In the genomic region with DNA sequence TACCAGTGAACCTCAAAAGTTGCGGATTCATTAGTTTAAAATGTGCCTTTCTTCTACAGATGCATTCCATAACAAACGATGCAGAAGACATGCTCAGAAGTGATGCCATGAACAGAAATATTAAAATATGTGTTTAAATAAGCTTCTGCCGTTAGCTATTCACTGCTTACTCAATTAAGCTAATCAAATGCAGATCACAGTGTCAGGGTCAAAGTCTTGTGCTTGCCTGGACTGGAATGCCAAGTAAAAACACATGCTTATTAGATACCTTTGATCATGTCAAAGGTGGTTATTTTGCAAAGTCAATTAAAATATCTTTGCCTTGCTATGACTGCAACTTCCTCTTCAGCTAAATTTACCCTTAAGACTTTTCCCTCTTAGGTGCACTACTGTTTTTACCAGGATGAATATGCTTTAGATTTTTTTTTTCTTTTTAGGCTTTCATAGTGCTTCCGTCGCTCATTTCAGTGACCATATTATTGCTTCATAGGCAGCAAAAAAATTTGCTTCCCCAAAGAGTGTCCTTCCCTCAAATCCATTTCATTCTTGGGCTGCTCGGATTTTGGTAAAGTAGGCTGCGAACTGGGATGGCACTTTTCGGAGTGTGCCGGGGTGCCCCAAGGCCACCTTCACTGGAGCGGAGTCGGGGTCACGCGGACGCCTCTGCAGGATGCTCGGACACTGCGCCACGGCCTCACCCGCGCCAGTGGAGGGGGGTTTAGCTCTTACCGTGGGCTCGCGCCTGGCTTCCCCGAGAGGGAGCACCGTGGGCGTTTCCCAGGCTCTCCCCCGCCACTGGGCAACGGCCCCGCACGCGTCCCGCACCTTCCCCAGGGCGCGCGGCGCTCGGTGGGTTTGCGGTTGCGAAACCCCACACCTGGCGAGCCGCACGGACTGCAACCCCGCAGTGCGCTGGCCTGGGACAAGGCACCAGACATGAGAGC, we compare ENCODE assay signal across 8 cellular contexts. TPM values are rescaled to one million over a fixed set of nuclear protein-coding genes. Genes with fewer than 3 reads are reported as not detected.
DNase-seq lines count a peak whose midpoint lies in the region; ATAC-seq and TF ChIP-seq lines count a peak whose summit lies in the region.

No MANE protein-coding gene starts in this region.

- H3K27me3 ChIP-seq in MG63, result no peaks in the 10 kb centered on the region; the same call in 1 of the 2 replicates
- no peaks in the 10 kb centered on the region for H3K27me3 ChIP-seq in adrenal gland

- H3K4me1 ChIP-seq in adrenal gland (replicated peaks in 1 of 2), result peaks cover 0 to 45% of the 10 kb centered on the region in 2 donors

- no peak for TF ChIP-seq CTCF in AG09309 (IDR thresholded peaks at IDR 0.05; ENCODE audit: control insufficient read depth, insufficient read depth, low read depth, low read length, missing control alignments)
- no peak for TF ChIP-seq CTCF in adrenal gland (IDR thresholded peaks at IDR 0.05)

- peak overlapping the region; percentile 44 to 94 (median 88) for H3K27ac ChIP-seq in adrenal gland

- ATAC-seq in GM19372 (IDR thresholded peaks at IDR 0.05; ENCODE audit: low read depth, unreplicated experiment), result peak; percentile 24

- H3K36me3 ChIP-seq in MG63 (no peaks in the 10 kb centered on the region), adrenal gland (replicated peaks in 1 of 2) (no peaks in the 10 kb centered on the region)

- 4 to 18% (median 8%) methylated on average over 9 to 43 of the region's 43 CpGs for WGBS in adrenal gland, 4 donors

- no peak for DNase-seq in AG09309 (ENCODE audit: low read depth)
- DNase-seq in MG63, result peak; percentile 6
- peak; percentile 52 to 76 (median 67) for DNase-seq in adrenal gland
- no peak for DNase-seq in skeletal muscle cell (ENCODE audit: low read depth)
- no peak for DNase-seq in NCI-H2196 (lab: John Stamatoyannopoulos, UW; ENCODE audit: unreplicated experiment)
- DNase-seq in GM19238 (ENCODE audit: insufficient read length, low spot score), result no peak

- H3K4me3 ChIP-seq in AG09309 (ENCODE audit: control insufficient read depth, low read depth, low read length), result peak overlapping the region; percentile 67
- H3K4me3 ChIP-seq in MG63, result peak overlapping the region; percentile 55
- H3K4me3 ChIP-seq in adrenal gland, result peak overlapping the region; percentile 54 to 92 (median 82)
- peak overlapping the region; percentile 78 for H3K4me3 ChIP-seq in iPS-11a (ENCODE audit: low read depth, low read length)
- peak overlapping the region; percentile 83 for H3K4me3 ChIP-seq in skeletal muscle cell (ENCODE audit: low read depth, low read length)

- H3K9me3 ChIP-seq in MG63 (no peaks in the 10 kb centered on the region), adrenal gland (replicated peaks in 1 of 3) (no peaks in the 10 kb centered on the region)

- intact Hi-C loops in adrenal gland (cut with DNase I), result no loop called here

- TF ChIP-seq POLR2A in adrenal gland (IDR thresholded peaks at IDR 0.05), result no peak

RNA-seq across cellular contexts. Expression of a gene that starts 0.7 kb away (rescaled TPM):
- total RNA-seq in MG63 (2014; rRNA removed; shearing (Covaris generic); ENCODE audit: low replicate concordance), result 0.59 and 0.92 TPM in 2 replicates
- 10 to 100 TPM; 34.6 to 65.9 (median 48.0) TPM for total RNA-seq in adrenal gland
- 10 to 100 TPM; 24.4 to 44.8 (median 39.1) TPM for polyA plus RNA-seq in adrenal gland

RNA-seq across cellular contexts. Expression of a gene that starts 19.0 kb away (rescaled TPM):
- total RNA-seq in MG63 (2014; rRNA removed; shearing (Covaris generic); ENCODE audit: low replicate concordance), result 18.1 and 39.1 TPM in 2 replicates
- 100 to 1,000 TPM in 2 of 8 donors, 10 to 100 TPM in 6; 36.6 to 182 (median 53.1) TPM for total RNA-seq in adrenal gland
- polyA plus RNA-seq in adrenal gland, result 10 to 100 TPM; 15.4 to 43.4 (median 32.2) TPM

Comparison
In these comparisons a context has a peak if more than half of its experiments do, and no peak if none do; other contexts are left out.
1. DNase-seq: peak in MG63 (single experiment) and adrenal gland (7 of 7); none in AG09309 (single experiment), skeletal muscle cell (single experiment), NCI-H2196 (single experiment) and GM19238 (single experiment).
2. RNA of a gene that starts 0.7 kb away (total RNA-seq): 34.6 to 65.9 TPM in adrenal gland; 0.59 to 0.92 TPM in MG63; every median in the first group is over 10 times any median in the second.
3. Peak in every context shown above with its lines, with median percentiles within 50 percentile points of each other: H3K4me3 ChIP-seq.